ENCODE assay signal across 12 cellular contexts in the genomic region with DNA sequence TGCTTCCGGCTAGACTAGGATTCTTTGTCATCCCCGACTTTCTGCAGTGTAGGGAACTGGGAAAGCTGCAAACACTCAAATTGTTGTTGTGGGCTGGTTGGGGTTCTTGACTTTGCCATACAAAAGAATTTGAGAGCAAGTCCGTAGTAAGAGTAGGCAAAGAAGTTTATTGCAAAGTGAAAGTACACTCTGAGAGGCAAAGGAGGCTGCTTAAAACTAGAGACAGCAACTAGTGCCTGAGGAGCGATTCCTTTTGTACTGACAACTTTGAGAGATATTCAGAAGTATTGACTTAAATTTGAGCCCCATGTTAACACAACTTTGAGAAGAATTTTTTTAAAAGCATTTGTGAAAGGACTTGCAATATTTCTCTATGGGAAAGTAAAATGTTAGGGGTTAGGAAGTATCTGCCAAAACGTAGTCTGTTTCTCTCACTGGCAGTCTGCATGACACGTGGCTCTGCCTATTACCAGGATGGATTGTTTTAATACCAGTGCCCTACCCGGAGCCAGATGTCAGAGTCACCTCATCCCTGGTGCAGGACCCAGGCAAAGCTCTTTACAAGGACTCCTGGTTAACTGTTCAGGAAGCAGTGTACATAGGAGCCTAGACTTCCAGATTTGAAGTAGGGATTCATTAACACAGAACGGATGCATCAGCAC.
DNase-seq lines count a peak whose midpoint lies in the region; ATAC-seq, FAIRE-seq and TF ChIP-seq lines count a peak whose summit lies in the region.
"Had no signal": no experiment of that assay in that cellular context is flagged by ENCODE, and none has a peak within 500 bp of the region (broad histone marks: within the 10 kb centered on the region; RNA-seq: fewer than 3 reads in every experiment).

No MANE protein-coding gene starts in this region.

- in situ Hi-C loops in KBM-7 (cut with MboI; ENCODE audit: low pct_unique_long_range_greater_than_20kb, low sequenced_read_pairs) = no loop called here

- H3K27me3 ChIP-seq in thymus (ENCODE audit: control insufficient read depth, insufficient read depth) = no peaks in the 10 kb centered on the region

- TF ChIP-seq CTCF in kidney (IDR thresholded peaks at IDR 0.05; ENCODE audit: borderline replicate concordance, extremely low read depth, insufficient read depth) = no peak

- H3K27ac ChIP-seq in kidney (ENCODE audit: low read depth in 2 of 2, low read length in 2 of 2) = no peak overlapping the region
- H3K27ac ChIP-seq in thymus (ENCODE audit: low read depth) = peak overlapping the region; percentile 64

- H3K9me3 ChIP-seq in kidney (ENCODE audit: control insufficient read depth in 1 of 2, low read length in 2 of 2) (no peaks in the 10 kb centered on the region), thymus (ENCODE audit: control insufficient read depth) (no peaks in the 10 kb centered on the region)
- H3K9me3 ChIP-seq: Caco-2 had no signal

- FAIRE-seq in kidney (lab: Jason Lieb, UNC) = no peak

- intact Hi-C loops in kidney (cut with DNase I) = no loop called here

- peaks cover 0 to 3% of the 10 kb centered on the region in 2 donors for H3K4me1 ChIP-seq in kidney (ENCODE audit: control insufficient read depth in 1 of 2, insufficient read depth in 1 of 2, low read depth in 1 of 2, low read length in 2 of 2)
- H3K4me1 ChIP-seq in thymus (ENCODE audit: control insufficient read depth, insufficient read depth, low read length) = no peaks in the 10 kb centered on the region
- H3K4me1 ChIP-seq: Caco-2 had no signal

- DNase-seq in activated T-cell treated with anti-CD3 and anti-CD28 coated beads for 1 hour (ENCODE audit: low read depth) (peak; percentile 6), activated T-cell treated with anti-CD3 and anti-CD28 coated beads for 4 hours (peak; percentile 5), kidney (no peak), KBM-7 (no peak), putamen (ENCODE audit: low spot score) (no peak)
- DNase-seq in activated T-cell treated with anti-CD3 and anti-CD28 coated beads, Interleukin-2, amount 50 U/mL, for 1 hour = no peak
- DNase-seq: anterior cingulate cortex, Caco-2, HCEC 1CT had no signal

- H3K9ac ChIP-seq in kidney (ENCODE audit: low read length in 2 of 2) = no peak overlapping the region

- ATAC-seq in GM18498 (IDR thresholded peaks at IDR 0.05; ENCODE audit: unreplicated experiment) = no peak

- 40% methylated on average over 8 of the region's 8 CpGs for WGBS in thymus

- H3K4me3 ChIP-seq in kidney (ENCODE audit: low read length in 2 of 2) (peak overlapping the region; percentile 26 to 32), thymus (ENCODE audit: low read length) (peak overlapping the region; percentile 5)
- H3K4me3 ChIP-seq: lung had no signal

- no peaks in the 10 kb centered on the region for H3K36me3 ChIP-seq in kidney (ENCODE audit: control insufficient read depth in 1 of 2, insufficient read depth in 2 of 2, low read length in 2 of 2)
- H3K36me3 ChIP-seq in thymus (ENCODE audit: control insufficient read depth, insufficient read depth) = no peaks in the 10 kb centered on the region

Comparison
In these comparisons a context has a peak if more than half of its experiments do, and no peak if none do; other contexts are left out.
1. DNase-seq: peak in activated T-cell treated with anti-CD3 and anti-CD28 coated beads for 1 hour (single experiment) and activated T-cell treated with anti-CD3 and anti-CD28 coated beads for 4 hours (single experiment); none in activated T-cell treated with anti-CD3 and anti-CD28 coated beads, Interleukin-2, amount 50 U/mL, for 1 hour (single experiment), kidney (single experiment), KBM-7 (single experiment) and putamen (single experiment).